ENCODE assay signal across 1 cellular context in the genomic region with DNA sequence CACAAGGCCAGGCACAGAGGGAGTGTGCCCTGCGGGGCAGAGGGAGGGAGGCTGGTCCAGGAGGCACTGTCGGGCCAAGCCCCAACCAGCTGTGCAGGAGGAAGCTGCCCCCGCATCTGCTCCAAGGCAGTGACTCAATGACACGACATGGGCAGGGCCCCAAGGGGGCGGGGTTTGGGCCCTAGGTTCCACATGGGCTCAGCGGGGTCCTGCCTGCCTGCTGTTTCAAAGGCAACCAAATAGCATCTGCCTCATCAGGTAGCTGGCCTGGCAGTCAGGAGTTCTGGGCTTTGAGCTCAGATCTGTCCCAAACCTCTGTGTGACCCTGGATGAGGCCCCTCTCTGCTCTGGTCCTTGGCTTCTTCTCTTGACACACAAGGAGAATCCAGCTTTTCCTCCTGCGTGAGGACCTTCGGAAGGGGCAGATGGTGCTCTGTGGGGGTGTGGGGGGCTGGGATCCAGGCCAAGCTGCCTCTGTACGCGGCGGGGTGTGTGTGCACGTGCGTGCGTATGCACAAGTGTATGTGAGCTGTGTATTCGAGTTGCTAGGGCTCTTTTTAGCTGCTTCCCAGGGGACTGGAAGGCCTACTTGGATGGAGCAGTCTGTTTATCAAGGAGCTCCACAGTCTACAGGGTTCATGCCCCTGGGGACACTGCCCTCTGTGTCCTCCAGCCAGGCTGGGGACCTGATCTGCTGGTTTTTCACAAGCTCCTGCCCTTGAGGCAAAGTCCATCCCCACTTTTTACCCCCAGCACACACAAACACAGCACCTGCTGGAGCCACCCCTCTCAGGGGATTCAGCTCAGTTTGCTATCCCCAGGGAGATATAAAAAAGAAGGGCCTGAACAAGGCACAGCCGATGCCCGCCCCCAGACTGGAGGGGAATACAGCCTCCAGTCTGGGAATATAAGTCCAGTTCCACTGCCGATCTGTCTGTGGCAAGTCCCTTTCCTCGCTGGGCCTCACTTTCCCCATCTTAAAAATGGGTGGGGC.
TF ChIP-seq lines count a peak whose summit lies in the region.

No MANE protein-coding gene starts in this region.

TF ChIP-seq in IMR-90, 13 proteins besides CTCF, POLR2A, EP300 and RAD21 (continued from another document):
- TF ChIP-seq NFE2L2 (IDR thresholded peaks at IDR 0.05; ENCODE audit: low read depth, low read length) (no peak), CHD1 (IDR thresholded peaks at IDR 0.05; ENCODE audit: low read depth, low read length) (no peak), FOS (IDR thresholded peaks at IDR 0.05; ENCODE audit: low read depth, low read length) (peak; percentile 34; the same call in 1 of the 2 replicates), SMC3 (IDR thresholded peaks at IDR 0.05; ENCODE audit: low read depth, low read length) (no peak; the same call in 1 of the 2 replicates), MAFK (IDR thresholded peaks at IDR 0.05; ENCODE audit: low read depth, low read length) (no peak)
